In the genomic region with DNA sequence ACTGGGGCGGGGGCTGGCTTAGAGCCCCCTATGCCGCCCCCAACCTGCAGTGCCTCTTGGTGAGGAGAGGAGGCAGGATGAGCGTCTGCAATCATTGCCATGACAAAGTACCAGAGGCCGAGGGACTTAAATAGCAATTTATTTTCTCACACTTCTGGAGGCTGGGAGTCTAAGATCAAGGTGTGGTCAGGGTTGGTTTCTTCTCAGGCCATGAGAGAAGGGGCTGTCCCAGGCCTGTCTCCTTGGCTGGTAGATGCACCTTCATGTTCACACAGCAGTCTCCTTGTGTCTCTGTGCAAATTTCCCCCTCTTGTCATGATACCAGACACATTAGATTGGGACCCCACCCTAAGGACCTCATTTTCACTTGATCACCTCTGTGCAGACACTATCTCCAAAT, we compare ENCODE assay signal across 21 cellular contexts.
"Had no signal": no experiment of that assay in that cellular context is flagged by ENCODE, and none has a peak within 500 bp of the region (broad histone marks: within the 10 kb centered on the region; RNA-seq: fewer than 3 reads in every experiment).

No MANE protein-coding gene starts in this region.

- H3K27me3 ChIP-seq: ascending aorta, esophagus muscularis mucosa, hepatocyte, right lobe of liver, upper lobe of right lung had no signal

- H3K36me3 ChIP-seq: ascending aorta, esophagus muscularis mucosa, right lobe of liver, thoracic aorta, upper lobe of right lung had no signal

- ATAC-seq: activated CD8-positive, alpha-beta T cell treated with anti-CD3 and anti-CD28 coated beads, Interleukin-2, amount 10 ng/mL, durations not matched to agents 7 days and 5 days; activated T-cell treated with anti-CD3 and anti-CD28 coated beads, Interleukin-2, amount 50 U/mL, for 4 hours; naive thymus-derived CD4-positive, alpha-beta T cell; right lobe of liver; upper lobe of right lung had no signal

- H3K9me3 Mint-ChIP-seq: activated T-cell treated with anti-CD3 and anti-CD28 coated beads, Interleukin-2, amount 50 U/mL, for 4 hours; dendritic cell treated with granulocyte-macrophage colony-stimulating factor and Interleukin-4, amounts not matched to agents 40 ng/mL and 50 ng/mL, for 4 days; memory B cell; naive thymus-derived CD4-positive, alpha-beta T cell had no signal

- H3K27me3 Mint-ChIP-seq: dendritic cell treated with granulocyte-macrophage colony-stimulating factor and Interleukin-4, amounts not matched to agents 40 ng/mL and 50 ng/mL, for 4 days; memory B cell; naive thymus-derived CD4-positive, alpha-beta T cell had no signal

- H3K4me3 ChIP-seq: ascending aorta, esophagus muscularis mucosa, hepatocyte, right lobe of liver, thoracic aorta, upper lobe of right lung had no signal

- FAIRE-seq: endothelial cell of umbilical vein, small intestine had no signal

- DNase-seq: activated CD4-positive, alpha-beta T cell treated with anti-CD3 and anti-CD28 coated beads for 48 hours; activated CD4-positive, CD25-positive, alpha-beta regulatory T cell; activated CD8-positive, alpha-beta memory T cell treated with anti-CD3 and anti-CD28 coated beads, Interleukin-2, amount 50 U/mL, for 4 hours; activated CD8-positive, alpha-beta T cell treated with anti-CD3 and anti-CD28 coated beads, Interleukin-2, amount 10 ng/mL, durations not matched to agents 7 days and 5 days; activated naive CD4-positive, alpha-beta T cell treated with anti-CD3 and anti-CD28 coated beads, Interleukin-2, amount 50 U/mL, for 16 hours; activated T-cell treated with anti-CD3 and anti-CD28 coated beads, Interleukin-2, amount 50 U/mL, for 4 hours; effector memory CD4-positive, alpha-beta T cell; naive thymus-derived CD4-positive, alpha-beta T cell; right lobe of liver; small intestine; stimulated activated CD4-positive, alpha-beta T cell treated with anti-CD3 and anti-CD28 coated beads, Interleukin-15, amount 100 ng/mL, for 24 hours; stimulated activated CD4-positive, alpha-beta T cell treated with anti-CD3 and anti-CD28 coated beads, Interleukin-2, amount 100 ng/mL, for 48 hours; upper lobe of right lung had no signal

- H3K9me3 ChIP-seq: ascending aorta, esophagus muscularis mucosa, right lobe of liver, thoracic aorta, upper lobe of right lung had no signal

- H3K4me3 Mint-ChIP-seq: activated CD8-positive, alpha-beta T cell treated with anti-CD3 and anti-CD28 coated beads, Interleukin-2, amount 10 ng/mL, durations not matched to agents 7 days and 5 days; activated T-cell treated with anti-CD3 and anti-CD28 coated beads, Interleukin-2, amount 50 U/mL, for 4 hours; dendritic cell treated with granulocyte-macrophage colony-stimulating factor and Interleukin-4, amounts not matched to agents 40 ng/mL and 50 ng/mL, for 4 days; memory B cell; naive thymus-derived CD4-positive, alpha-beta T cell had no signal

- H3K27ac Mint-ChIP-seq: activated CD8-positive, alpha-beta T cell treated with anti-CD3 and anti-CD28 coated beads, Interleukin-2, amount 10 ng/mL, durations not matched to agents 7 days and 5 days; dendritic cell treated with granulocyte-macrophage colony-stimulating factor and Interleukin-4, amounts not matched to agents 40 ng/mL and 50 ng/mL, for 4 days; memory B cell had no signal

- H3K4me1 ChIP-seq: esophagus muscularis mucosa had no signal

- H3K27ac ChIP-seq: ascending aorta, esophagus muscularis mucosa, hepatocyte, parathyroid adenoma, right lobe of liver, thoracic aorta, upper lobe of right lung had no signal
